Comparison of ENCODE assay signal across 16 cellular contexts in the genomic region with DNA sequence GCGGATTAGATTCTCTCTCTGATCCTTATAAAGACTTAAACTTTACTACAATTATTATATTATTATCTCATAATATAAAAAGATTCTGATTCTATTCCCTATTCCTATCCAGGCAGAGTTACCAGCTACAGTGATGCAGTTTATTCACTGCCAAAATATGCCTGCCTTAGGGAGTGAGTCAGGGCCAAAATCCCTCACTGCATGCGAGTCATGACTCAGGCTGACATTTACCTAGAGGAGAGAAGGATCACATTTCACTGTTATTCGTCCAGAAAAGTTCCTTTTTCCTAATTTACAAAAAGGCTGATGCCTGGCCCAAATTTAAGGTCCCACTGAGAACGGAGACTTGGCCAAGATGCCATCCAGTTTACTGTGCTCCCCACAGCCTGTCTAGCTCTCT.
A peak's percentile ranks its signal among the peaks of the same experiment; 100 is the strongest.
DNase-seq lines count a peak whose midpoint lies in the region; ATAC-seq and TF ChIP-seq lines count a peak whose summit lies in the region.
"Had no signal": no experiment of that assay in that cellular context is flagged by ENCODE, and none has a peak within 500 bp of the region (broad histone marks: within the 10 kb centered on the region; RNA-seq: fewer than 3 reads in every experiment).

No MANE protein-coding gene starts in this region.

- ATAC-seq in mucosa of descending colon (no peak), GM18517 (IDR thresholded peaks at IDR 0.05; ENCODE audit: unreplicated experiment) (no peak)
- ATAC-seq: activated CD4-positive, CD25-positive, alpha-beta regulatory T cell treated with anti-CD3 and anti-CD28 coated beads, Interleukin-2, amount 50 U/mL, for 24 hours; natural killer cell treated with Interleukin-12 subunit alpha and Interleukin-12 subunit beta and Interleukin-15 and Interleukin-18, amount 100 ng/mL, for 72 hours; Right ventricle myocardium inferior; stimulated activated naive CD8-positive, alpha-beta T cell treated with anti-CD3 and anti-CD28 coated beads, Interleukin-15, Interleukin-2, amounts not matched to agents 100 U/mL and 50 U/mL, for 24 hours had no signal

- no peak for TF ChIP-seq POLR2A in esophagus muscularis mucosa (IDR thresholded peaks at IDR 0.05; ENCODE audit: low read depth)

- no peaks in the 10 kb centered on the region for H3K36me3 Mint-ChIP-seq in osteocyte (ENCODE audit: unreplicated experiment)
- H3K36me3 Mint-ChIP-seq: natural killer cell treated with Interleukin-12 subunit alpha and Interleukin-12 subunit beta and Interleukin-15 and Interleukin-18, amount 100 ng/mL, for 72 hours had no signal

- no peak overlapping the region for H3K27ac ChIP-seq in esophagus muscularis mucosa (replicated peaks in 1 of 4)
- H3K27ac ChIP-seq in WERI-Rb-1 = no peak overlapping the region
- H3K27ac ChIP-seq: KMS-11 had no signal

- no peaks in the 10 kb centered on the region for H3K9me3 ChIP-seq in esophagus muscularis mucosa
- no peaks in the 10 kb centered on the region for H3K9me3 ChIP-seq in mucosa of descending colon
- H3K9me3 ChIP-seq in WERI-Rb-1 (ENCODE audit: severe bottlenecking) = no peaks in the 10 kb centered on the region

- H3K36me3 ChIP-seq in esophagus muscularis mucosa (no peaks in the 10 kb centered on the region), mucosa of descending colon (ENCODE audit: low read depth) (no peaks in the 10 kb centered on the region), WERI-Rb-1 (no peaks in the 10 kb centered on the region)

- no peak for TF ChIP-seq EP300 in esophagus muscularis mucosa (IDR thresholded peaks at IDR 0.05)

- 48% methylated on average over 4 of the region's 4 CpGs for WGBS in esophagus muscularis mucosa

- DNase-seq in Daoy (ENCODE audit: low read depth) = peak; percentile 17
- DNase-seq in RPMI7951 (ENCODE audit: low read depth) = peak; percentile 86
- peak; percentile 45 for DNase-seq in esophagus muscularis mucosa (ENCODE audit: extremely low spot score)
- DNase-seq in osteocyte (ENCODE audit: extremely low spot score, unreplicated experiment) = no peak
- no peak for DNase-seq in NCI-H524 (lab: John Stamatoyannopoulos, UW)
- no peak for DNase-seq in mucosa of descending colon
- DNase-seq in WERI-Rb-1 = no peak
- DNase-seq: activated effector memory CD4-positive, alpha-beta T cell treated with Interleukin-2 at 50 U/mL for 16 hours; NCI-H2171; stimulated activated naive CD8-positive, alpha-beta T cell treated with anti-CD3 and anti-CD28 coated beads, Interleukin-15, Interleukin-2, amounts not matched to agents 100 U/mL and 50 U/mL, for 24 hours had no signal

- H3K4me3 ChIP-seq in esophagus muscularis mucosa (no peak overlapping the region), mucosa of descending colon (no peak overlapping the region), WERI-Rb-1 (ENCODE audit: low read depth, low read length) (no peak overlapping the region)

- H3K27me3 Mint-ChIP-seq in osteocyte (ENCODE audit: unreplicated experiment) = no peaks in the 10 kb centered on the region
- H3K27me3 Mint-ChIP-seq: dendritic cell treated with granulocyte-macrophage colony-stimulating factor and Interleukin-4, amounts not matched to agents 40 ng/mL and 50 ng/mL, for 4 days had no signal

- TF ChIP-seq CTCF in esophagus muscularis mucosa (IDR thresholded peaks at IDR 0.05) = no peak
- no peak for TF ChIP-seq CTCF in osteocyte (IDR thresholded peaks at IDR 0.05)
- no peak for TF ChIP-seq CTCF in mucosa of descending colon (IDR thresholded peaks at IDR 0.05)
- no peak for TF ChIP-seq CTCF in WERI-Rb-1 (IDR thresholded peaks at IDR 0.05; ENCODE audit: low read depth, low read length)

- intact Hi-C loops in esophagus muscularis mucosa (cut with DNase I) = no loop called here
- intact Hi-C loops in mucosa of descending colon (cut with DNase I, micrococcal nuclease) = no loop called here

- H3K27me3 ChIP-seq in esophagus muscularis mucosa (no peaks in the 10 kb centered on the region), WERI-Rb-1 (ENCODE audit: insufficient read depth, low read depth, severe bottlenecking) (no peaks in the 10 kb centered on the region)

- H3K4me1 Mint-ChIP-seq in osteocyte (ENCODE audit: unreplicated experiment) = peaks cover 35% of the 10 kb centered on the region

- no peak overlapping the region for H3K4me3 Mint-ChIP-seq in osteocyte (ENCODE audit: unreplicated experiment)
- H3K4me3 Mint-ChIP-seq: dendritic cell treated with granulocyte-macrophage colony-stimulating factor and Interleukin-4, amounts not matched to agents 40 ng/mL and 50 ng/mL, for 4 days; natural killer cell treated with Interleukin-12 subunit alpha and Interleukin-12 subunit beta and Interleukin-15 and Interleukin-18, amount 100 ng/mL, for 72 hours had no signal

- peak overlapping the region; percentile 63 for H3K27ac Mint-ChIP-seq in osteocyte (ENCODE audit: unreplicated experiment)
- H3K27ac Mint-ChIP-seq: dendritic cell treated with granulocyte-macrophage colony-stimulating factor and Interleukin-4, amounts not matched to agents 40 ng/mL and 50 ng/mL, for 4 days; natural killer cell treated with Interleukin-12 subunit alpha and Interleukin-12 subunit beta and Interleukin-15 and Interleukin-18, amount 100 ng/mL, for 72 hours had no signal

- no peaks in the 10 kb centered on the region for H3K9me3 Mint-ChIP-seq in osteocyte (ENCODE audit: unreplicated experiment)
- H3K9me3 Mint-ChIP-seq: dendritic cell treated with granulocyte-macrophage colony-stimulating factor and Interleukin-4, amounts not matched to agents 40 ng/mL and 50 ng/mL, for 4 days had no signal

- peaks cover 0 to 25% (median 22%) of the 10 kb centered on the region in 4 donors for H3K4me1 ChIP-seq in esophagus muscularis mucosa
- no peaks in the 10 kb centered on the region for H3K4me1 ChIP-seq in mucosa of descending colon (ENCODE audit: low read depth)

Comparison
In these comparisons a context has a peak if more than half of its experiments do, and no peak if none do; other contexts are left out.
1. DNase-seq: peak in Daoy (single experiment), RPMI7951 (single experiment) and esophagus muscularis mucosa (single experiment); none in osteocyte (single experiment), NCI-H524 (0 of 2), mucosa of descending colon (0 of 3) and WERI-Rb-1 (single experiment).